Comparison of ENCODE assay signal across 23 cellular contexts in the genomic region with DNA sequence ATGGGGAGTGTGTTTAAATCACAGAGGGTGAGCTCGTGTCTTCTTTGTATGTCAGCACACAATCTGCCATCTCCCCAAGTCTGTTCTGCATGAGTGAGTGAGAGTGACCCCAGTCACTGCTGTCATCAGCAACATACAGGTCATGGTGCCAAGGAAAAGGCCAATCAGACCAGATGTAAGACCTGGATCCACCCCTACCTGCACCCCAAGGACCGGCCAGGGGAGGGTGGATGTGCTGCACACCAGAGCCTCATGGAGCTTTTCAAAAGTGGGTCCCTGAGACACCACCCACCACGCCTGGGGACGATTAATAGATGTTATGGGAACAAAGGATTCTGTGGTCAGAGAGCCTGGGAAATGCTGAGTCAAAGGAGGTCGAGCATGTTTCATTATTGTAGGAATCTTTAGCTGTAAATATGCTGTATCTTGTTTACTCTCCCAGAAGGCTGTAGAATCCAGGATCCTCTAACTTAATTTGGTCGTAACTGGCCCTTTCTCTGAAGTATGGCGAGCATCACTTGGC.
"Had no signal": no experiment of that assay in that cellular context is flagged by ENCODE, and none has a peak within 500 bp of the region (broad histone marks: within the 10 kb centered on the region; RNA-seq: fewer than 3 reads in every experiment).

No MANE protein-coding gene starts in this region.

- H3K27me3 ChIP-seq: adrenal gland, pancreas, right atrium auricular region, suprapubic skin, tibial nerve had no signal

- H3K27ac Mint-ChIP-seq: activated CD8-positive, alpha-beta T cell treated with anti-CD3 and anti-CD28 coated beads, Interleukin-2, amount 10 ng/mL, durations not matched to agents 7 days and 5 days; activated naive CD8-positive, alpha-beta T cell; activated T-helper 17 cell treated with anti-CD3 and anti-CD28 coated beads, Interleukin-2, amount 50 U/mL, for 72 hours; dendritic cell treated with granulocyte-macrophage colony-stimulating factor and Interleukin-4, amounts not matched to agents 40 ng/mL and 50 ng/mL, for 4 days; mesothelial cell of epicardium; naive thymus-derived CD8-positive, alpha-beta T cell; stimulated activated effector memory CD8-positive, alpha-beta T cell treated with anti-CD3 and anti-CD28 coated beads, Interleukin-12 subunit alpha, Interleukin-12 subunit beta, amount 100 ng/mL, for 72 hours had no signal

- H3K4me1 Mint-ChIP-seq: activated T-helper 17 cell treated with anti-CD3 and anti-CD28 coated beads, Interleukin-2, amount 50 U/mL, for 72 hours; stimulated activated effector memory CD8-positive, alpha-beta T cell treated with anti-CD3 and anti-CD28 coated beads, Interleukin-12 subunit alpha, Interleukin-12 subunit beta, amount 100 ng/mL, for 72 hours; stimulated activated naive CD8-positive, alpha-beta T cell treated with anti-CD3 and anti-CD28 coated beads, Interleukin-15, amount 100 ng/mL, for 72 hours had no signal

- H3K9me3 ChIP-seq: adrenal gland, left ventricle myocardium inferior, pancreas, psoas muscle, right atrium auricular region, suprapubic skin, tibial nerve had no signal

- H3K27ac ChIP-seq: adrenal gland, left ventricle myocardium inferior, pancreas, psoas muscle, right atrium auricular region, suprapubic skin, tibial nerve, WERI-Rb-1 had no signal

- H3K4me3 ChIP-seq: adrenal gland, left ventricle myocardium inferior, pancreas, psoas muscle, right atrium auricular region, suprapubic skin, tibial nerve had no signal

- H3K27me3 Mint-ChIP-seq: activated naive CD8-positive, alpha-beta T cell; activated T-helper 17 cell treated with anti-CD3 and anti-CD28 coated beads, Interleukin-2, amount 50 U/mL, for 72 hours; stimulated activated naive CD8-positive, alpha-beta T cell treated with anti-CD3 and anti-CD28 coated beads, Interleukin-15, amount 100 ng/mL, for 72 hours had no signal

- H3K9me3 Mint-ChIP-seq: activated T-helper 17 cell treated with anti-CD3 and anti-CD28 coated beads, Interleukin-2, amount 50 U/mL, for 72 hours; dendritic cell treated with granulocyte-macrophage colony-stimulating factor and Interleukin-4, amounts not matched to agents 40 ng/mL and 50 ng/mL, for 4 days; mesothelial cell of epicardium; naive thymus-derived CD8-positive, alpha-beta T cell; stimulated activated effector memory CD8-positive, alpha-beta T cell treated with anti-CD3 and anti-CD28 coated beads, Interleukin-12 subunit alpha, Interleukin-12 subunit beta, amount 100 ng/mL, for 72 hours; stimulated activated naive CD8-positive, alpha-beta T cell treated with anti-CD3 and anti-CD28 coated beads, Interleukin-15, amount 100 ng/mL, for 72 hours had no signal

- ATAC-seq: activated CD8-positive, alpha-beta T cell treated with anti-CD3 and anti-CD28 coated beads, Interleukin-2, amount 10 ng/mL, durations not matched to agents 7 days and 5 days; activated T-helper 17 cell treated with anti-CD3 and anti-CD28 coated beads, Interleukin-2, amount 50 U/mL, for 72 hours; naive thymus-derived CD8-positive, alpha-beta T cell; pancreas; psoas muscle; stimulated activated effector memory CD8-positive, alpha-beta T cell treated with anti-CD3 and anti-CD28 coated beads, Interleukin-12 subunit alpha, Interleukin-12 subunit beta, amount 100 ng/mL, for 72 hours; stimulated activated naive CD8-positive, alpha-beta T cell treated with anti-CD3 and anti-CD28 coated beads, Interleukin-15, amount 100 ng/mL, for 72 hours had no signal

- DNase-seq: activated CD4-positive, alpha-beta T cell treated with anti-CD3 and anti-CD28 coated beads, Interleukin-2, amount 50 U/mL, for 1 hour; activated CD4-positive, CD25-positive, alpha-beta regulatory T cell treated with anti-CD3 and anti-CD28 coated beads, Interleukin-2, amount 50 U/mL, for 72 hours; activated CD8-positive, alpha-beta T cell treated with anti-CD3 and anti-CD28 coated beads, Interleukin-2, amount 10 ng/mL, durations not matched to agents 7 days and 5 days; adrenal gland; effector CD8-positive, alpha-beta T cell; erythroblast; hippocampal formation; left ventricle myocardium inferior; naive thymus-derived CD8-positive, alpha-beta T cell; pancreas; psoas muscle; stimulated activated CD4-positive, alpha-beta T cell treated with anti-CD3 and anti-CD28 coated beads, Interleukin-12 subunit alpha, Interleukin-12 subunit beta, amount 100 ng/mL, for 4 hours; stimulated activated naive CD8-positive, alpha-beta T cell treated with anti-CD3 and anti-CD28 coated beads, Interleukin-15, amount 100 ng/mL, for 72 hours; WERI-Rb-1 had no signal

- H3K36me3 ChIP-seq: adrenal gland, left ventricle myocardium inferior, pancreas, right atrium auricular region, suprapubic skin, tibial nerve, WERI-Rb-1 had no signal

- H3K36me3 Mint-ChIP-seq: activated naive CD8-positive, alpha-beta T cell; brain; mesothelial cell of epicardium; naive thymus-derived CD8-positive, alpha-beta T cell; stimulated activated effector memory CD8-positive, alpha-beta T cell treated with anti-CD3 and anti-CD28 coated beads, Interleukin-12 subunit alpha, Interleukin-12 subunit beta, amount 100 ng/mL, for 72 hours had no signal

- H3K4me1 ChIP-seq: psoas muscle, right atrium auricular region, suprapubic skin had no signal

- H3K4me3 Mint-ChIP-seq: activated CD8-positive, alpha-beta T cell treated with anti-CD3 and anti-CD28 coated beads, Interleukin-2, amount 10 ng/mL, durations not matched to agents 7 days and 5 days; activated naive CD8-positive, alpha-beta T cell; activated T-helper 17 cell treated with anti-CD3 and anti-CD28 coated beads, Interleukin-2, amount 50 U/mL, for 72 hours; brain; dendritic cell treated with granulocyte-macrophage colony-stimulating factor and Interleukin-4, amounts not matched to agents 40 ng/mL and 50 ng/mL, for 4 days; mesothelial cell of epicardium; naive thymus-derived CD8-positive, alpha-beta T cell; stimulated activated effector memory CD8-positive, alpha-beta T cell treated with anti-CD3 and anti-CD28 coated beads, Interleukin-12 subunit alpha, Interleukin-12 subunit beta, amount 100 ng/mL, for 72 hours; stimulated activated naive CD8-positive, alpha-beta T cell treated with anti-CD3 and anti-CD28 coated beads, Interleukin-15, amount 100 ng/mL, for 72 hours had no signal
